ENCODE assay signal across 17 cellular contexts in genomic region chr11:27973851-27974536, GRCh38.
A peak's percentile ranks its signal among the peaks of the same experiment; 100 is the strongest.
DNase-seq lines count a peak whose midpoint lies in the region; ATAC-seq and TF ChIP-seq lines count a peak whose summit lies in the region.
"Had no signal": no experiment of that assay in that cellular context is flagged by ENCODE, and none has a peak within 500 bp of the region (broad histone marks: within the 10 kb centered on the region; RNA-seq: fewer than 3 reads in every experiment).

No MANE protein-coding gene starts in this region.

- TF ChIP-seq CTCF in AG10803 (conservative IDR thresholded peaks at IDR 0.05; ENCODE audit: low read length): no peak
- TF ChIP-seq CTCF in fibroblast of the aortic adventitia (IDR thresholded peaks at IDR 0.05; ENCODE audit: insufficient read depth, low read length): no peak

- H3K4me1 Mint-ChIP-seq in activated T-helper 17 cell treated with anti-CD3 and anti-CD28 coated beads, Interleukin-2, amount 50 U/mL, for 72 hours: no peaks in the 10 kb centered on the region
- H3K4me1 Mint-ChIP-seq: CD14-positive monocyte had no signal

- in situ Hi-C loops in G401 (cut with HindIII; ENCODE audit: low sequenced_read_pairs): no loop called here

- H3K9me3 Mint-ChIP-seq in activated T-helper 17 cell treated with anti-CD3 and anti-CD28 coated beads, Interleukin-2, amount 50 U/mL, for 72 hours: no peaks in the 10 kb centered on the region
- H3K9me3 Mint-ChIP-seq: CD8-positive, alpha-beta T cell; H9 had no signal

- H3K4me3 Mint-ChIP-seq in activated T-helper 17 cell treated with anti-CD3 and anti-CD28 coated beads, Interleukin-2, amount 50 U/mL, for 72 hours: no peak overlapping the region
- H3K4me3 Mint-ChIP-seq: CD14-positive monocyte; CD8-positive, alpha-beta T cell; H9 had no signal

- ATAC-seq in activated T-helper 17 cell treated with anti-CD3 and anti-CD28 coated beads, Interleukin-2, amount 50 U/mL, for 72 hours (replicated peaks): no peak
- ATAC-seq: A549; CD8-positive, alpha-beta T cell had no signal

- H3K27me3 Mint-ChIP-seq in activated T-helper 17 cell treated with anti-CD3 and anti-CD28 coated beads, Interleukin-2, amount 50 U/mL, for 72 hours: peaks cover 10% of the 10 kb centered on the region

- H3K4me3 ChIP-seq in AG10803 (ENCODE audit: low read length) (no peak overlapping the region), fibroblast of the aortic adventitia (ENCODE audit: low read depth, low read length) (no peak overlapping the region)
- H3K4me3 ChIP-seq: A549 had no signal

- H3K36me3 Mint-ChIP-seq in activated T-helper 17 cell treated with anti-CD3 and anti-CD28 coated beads, Interleukin-2, amount 50 U/mL, for 72 hours (ENCODE audit: low read depth): no peaks in the 10 kb centered on the region
- H3K36me3 Mint-ChIP-seq: CD14-positive monocyte; CD8-positive, alpha-beta T cell had no signal

- DNase-seq in AG10803 (ENCODE audit: low read depth) (peak; percentile 6), G401 (ENCODE audit: low spot score) (peak; percentile 4), cerebellum (ENCODE audit: low spot score) (peak; percentile 3), fibroblast of the aortic adventitia (ENCODE audit: low read depth) (peak; percentile 18), NCI-H1092 (lab: John Stamatoyannopoulos, UW) (no peak), islet precursor cell (no peak)
- DNase-seq: CD8-positive, alpha-beta T cell; COR-L47; DMS153; DMS79 treated with DMSO at 0.1 percent for 48 hours; EL; GDM1; GOT3; H9 had no signal

- H3K27ac Mint-ChIP-seq in activated T-helper 17 cell treated with anti-CD3 and anti-CD28 coated beads, Interleukin-2, amount 50 U/mL, for 72 hours: no peak overlapping the region
- H3K27ac Mint-ChIP-seq: CD14-positive monocyte; CD8-positive, alpha-beta T cell; H9 had no signal

Comparison
In these comparisons a context has a peak if more than half of its experiments do, and no peak if none do; other contexts are left out.
1. DNase-seq: peak in AG10803 (single experiment), G401 (single experiment), cerebellum (single experiment) and fibroblast of the aortic adventitia (single experiment); none in NCI-H1092 (single experiment) and islet precursor cell (single experiment).